ENCODE assay signal across 19 cellular contexts in the genomic region with DNA sequence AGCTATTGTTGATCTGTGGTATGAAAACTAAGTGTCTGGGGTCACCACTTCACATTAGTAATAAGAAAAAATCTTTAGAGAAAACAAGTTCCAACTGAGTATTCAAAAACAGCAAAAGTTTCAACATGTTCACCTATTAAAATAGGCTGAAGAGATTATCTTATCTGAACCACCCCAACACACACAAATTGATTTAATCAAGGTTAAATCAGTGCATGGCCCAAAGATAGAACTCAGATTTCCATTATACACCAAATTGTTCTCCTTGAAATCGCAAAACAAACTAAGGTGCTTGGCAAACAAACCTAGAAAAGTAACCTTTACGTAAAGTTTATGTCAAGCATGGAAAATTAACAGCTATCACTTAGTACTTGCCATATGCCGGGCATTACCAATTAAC.
"Had no signal": no experiment of that assay in that cellular context is flagged by ENCODE, and none has a peak within 500 bp of the region (broad histone marks: within the 10 kb centered on the region; RNA-seq: fewer than 3 reads in every experiment).

No MANE protein-coding gene starts in this region.

- ATAC-seq: SK-N-SH treated with all-trans-retinoic acid at 6 μM for 48 hours had no signal

- H3K27ac ChIP-seq: RWPE1 had no signal

- DNase-seq: IMR-90, Karpas-422, KG1, MM.1S, NCI-H1092 treated with DMSO at 0.1 percent for 48 hours, NCI-H1436, NCI-H187, NCI-H2029, NCI-H2081 treated with DMSO at 0.1 percent for 48 hours, NCI-H2171, NCI-H226, NCI-H446, NCI-H510A, NCI-H524 treated with DMSO at 0.1 percent for 48 hours, NCI-H69, NCI-H774, SHP77 had no signal
